In genomic region chr4:13527983-13528822, GRCh38 we compare ENCODE assay signal across 9 cellular contexts. TPM values are rescaled to one million over a fixed set of nuclear protein-coding genes. Genes with fewer than 3 reads are reported as not detected.
DNase-seq lines count a peak whose midpoint lies in the region; ATAC-seq and TF ChIP-seq lines count a peak whose summit lies in the region.
"Had no signal": no experiment of that assay in that cellular context is flagged by ENCODE, and none has a peak within 500 bp of the region (broad histone marks: within the 10 kb centered on the region; RNA-seq: fewer than 3 reads in every experiment).

No MANE protein-coding gene starts in this region.

- H3K27me3 ChIP-seq in upper lobe of right lung = peaks cover 99% of the 10 kb centered on the region

- H3K4me1 Mint-ChIP-seq in activated CD8-positive, alpha-beta memory T cell treated with anti-CD3 and anti-CD28 coated beads, Interleukin-2, amount 10 ng/mL, durations not matched to agents 7 days and 5 days = peaks cover 10% of the 10 kb centered on the region

- H3K27ac ChIP-seq in upper lobe of right lung = no peak overlapping the region
- H3K27ac ChIP-seq: pancreas had no signal

- ATAC-seq in GM19452 (IDR thresholded peaks at IDR 0.05; ENCODE audit: unreplicated experiment) (peak; percentile 74), HG03342 (IDR thresholded peaks at IDR 0.05; ENCODE audit: unreplicated experiment) (peak; percentile 77), upper lobe of right lung (peak; percentile 43), mucosa of descending colon (no peak)
- ATAC-seq in activated CD8-positive, alpha-beta memory T cell treated with anti-CD3 and anti-CD28 coated beads, Interleukin-2, amount 10 ng/mL, durations not matched to agents 7 days and 5 days = peak; percentile 39

- H3K4me3 Mint-ChIP-seq in activated CD8-positive, alpha-beta memory T cell treated with anti-CD3 and anti-CD28 coated beads, Interleukin-2, amount 10 ng/mL, durations not matched to agents 7 days and 5 days = no peak overlapping the region

- H3K36me3 Mint-ChIP-seq in activated CD8-positive, alpha-beta memory T cell treated with anti-CD3 and anti-CD28 coated beads, Interleukin-2, amount 10 ng/mL, durations not matched to agents 7 days and 5 days = peaks cover 9% of the 10 kb centered on the region

- peaks cover 7% of the 10 kb centered on the region for H3K4me1 ChIP-seq in upper lobe of right lung
- no peaks in the 10 kb centered on the region for H3K4me1 ChIP-seq in mucosa of descending colon (ENCODE audit: low read depth)
- H3K4me1 ChIP-seq: pancreas had no signal

- TF ChIP-seq CTCF in GM10266 (IDR thresholded peaks at IDR 0.05; ENCODE audit: control insufficient read depth, insufficient read depth, low read depth, missing control alignments) = no peak
- TF ChIP-seq CTCF in upper lobe of right lung (IDR thresholded peaks at IDR 0.05) = no peak
- TF ChIP-seq CTCF in mucosa of descending colon (IDR thresholded peaks at IDR 0.05) = no peak

- H3K9me3 Mint-ChIP-seq in activated CD8-positive, alpha-beta memory T cell treated with anti-CD3 and anti-CD28 coated beads, Interleukin-2, amount 10 ng/mL, durations not matched to agents 7 days and 5 days (ENCODE audit: low read depth) = peaks cover 2% of the 10 kb centered on the region

- intact Hi-C loops in upper lobe of right lung (cut with DNase I) (no loop called here), mucosa of descending colon (cut with DNase I, micrococcal nuclease) (no loop called here)

- H3K36me3 ChIP-seq in upper lobe of right lung = no peaks in the 10 kb centered on the region
- H3K36me3 ChIP-seq in mucosa of descending colon (ENCODE audit: low read depth) = no peaks in the 10 kb centered on the region
- H3K36me3 ChIP-seq: pancreas had no signal

- no peak overlapping the region for H3K4me3 ChIP-seq in upper lobe of right lung
- no peak overlapping the region for H3K4me3 ChIP-seq in mucosa of descending colon
- H3K4me3 ChIP-seq: pancreas had no signal

- H3K9me3 ChIP-seq in upper lobe of right lung (no peaks in the 10 kb centered on the region), mucosa of descending colon (no peaks in the 10 kb centered on the region)
- H3K9me3 ChIP-seq: pancreas had no signal

- CTCF ChIA-PET in activated CD8-positive, alpha-beta memory T cell treated with anti-CD3 and anti-CD28 coated beads, Interleukin-2, amount 10 ng/mL, durations not matched to agents 7 days and 5 days (lab: Charles Lee) = no interaction called here

- peaks cover 93% of the 10 kb centered on the region for H3K27me3 Mint-ChIP-seq in activated CD8-positive, alpha-beta memory T cell treated with anti-CD3 and anti-CD28 coated beads, Interleukin-2, amount 10 ng/mL, durations not matched to agents 7 days and 5 days

- DNase-seq in GM10266 (ENCODE audit: extremely low spot score) (peak; percentile 78), upper lobe of right lung (no peak), NCI-H2029 treated with DMSO at 0.1 percent for 48 hours (lab: John Stamatoyannopoulos, UW) (no peak), NCI-H2029 (lab: John Stamatoyannopoulos, UW) (no peak), mucosa of descending colon (no peak)
- no peak for DNase-seq in activated CD8-positive, alpha-beta memory T cell treated with anti-CD3 and anti-CD28 coated beads, Interleukin-2, amount 10 ng/mL, durations not matched to agents 7 days and 5 days

- H3K27ac Mint-ChIP-seq in activated CD8-positive, alpha-beta memory T cell treated with anti-CD3 and anti-CD28 coated beads, Interleukin-2, amount 10 ng/mL, durations not matched to agents 7 days and 5 days = peak overlapping the region; percentile 70

RNA-seq across cellular contexts. Expression of gene NKX3-2, which starts 16.1 kb away (rescaled TPM):
- total RNA-seq in activated CD8-positive, alpha-beta memory T cell treated with anti-CD3 and anti-CD28 coated beads, Interleukin-2, amount 10 ng/mL, durations not matched to agents 7 days and 5 days = not detected
- total RNA-seq in upper lobe of right lung (not detected), mucosa of descending colon (10 to 100 TPM in 1 of 3 donors, under 1 TPM in 2; 0.61 to 26.3 (median 0.72) TPM)

RNA-seq across cellular contexts. Expression of gene RAB28, which starts 44.1 kb away (rescaled TPM):
- 10 to 100 TPM; 13.7 to 19.0 TPM for total RNA-seq in activated CD8-positive, alpha-beta memory T cell treated with anti-CD3 and anti-CD28 coated beads, Interleukin-2, amount 10 ng/mL, durations not matched to agents 7 days and 5 days
- 17.9 TPM for total RNA-seq in upper lobe of right lung
- 10 to 100 TPM; 13.0 to 23.6 (median 14.5) TPM for total RNA-seq in mucosa of descending colon
